In the genomic region with DNA sequence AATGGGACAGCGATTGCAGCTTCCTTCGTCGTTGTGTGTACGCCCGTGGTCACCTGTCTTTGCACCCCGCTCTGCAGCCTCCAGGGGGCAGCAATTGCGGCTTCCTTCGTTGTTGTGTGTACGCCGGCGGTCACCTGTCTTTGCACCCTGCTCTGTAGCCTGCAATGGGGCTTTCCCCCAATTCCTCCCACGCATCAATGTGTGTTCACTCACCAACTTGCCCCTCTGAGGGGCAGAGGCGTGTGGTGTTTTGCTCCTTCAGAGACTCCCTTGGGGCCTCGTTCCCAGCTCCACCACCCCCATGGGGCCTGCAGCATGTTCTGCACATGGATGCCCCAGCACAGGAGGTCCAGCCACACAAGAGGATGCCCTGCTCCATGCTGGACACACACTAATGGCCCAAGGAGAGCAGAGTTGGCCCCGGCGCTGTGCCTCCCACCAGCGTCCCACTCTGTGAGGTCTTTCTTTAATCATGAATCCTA, we compare ENCODE assay signal across 8 cellular contexts.
DNase-seq lines count a peak whose midpoint lies in the region; ATAC-seq and TF ChIP-seq lines count a peak whose summit lies in the region.
"Not testable (repeated sequence)": the region's sequence is repeated elsewhere in the genome, so short reads cannot be mapped to it uniquely, and the experiment has no call there.

No MANE protein-coding gene starts in this region.

- H3K56ac ChIP-seq in H9 (ENCODE audit: insufficient read length, low read depth, low read length) = not testable (repeated sequence)

- not testable (repeated sequence) for H3K18ac ChIP-seq in H9 (ENCODE audit: insufficient read length, low read depth, low read length)

- H2BK5ac ChIP-seq in H9 (ENCODE audit: insufficient read length, low read length) = not testable (repeated sequence)

- not testable (repeated sequence) for H3K4me2 ChIP-seq in H9 (ENCODE audit: insufficient read depth, insufficient read length, low read length)

- not testable (repeated sequence) for H3K27ac ChIP-seq in H9 (ENCODE audit: insufficient read length, low read depth, low read length)
- H3K27ac ChIP-seq in right atrium auricular region = peak overlapping the region; percentile 72 to 86

- H3K23me2 ChIP-seq in H9 (ENCODE audit: insufficient read length, low read depth, low read length, poor library complexity, severe bottlenecking) = not testable (repeated sequence)

- H2BK120ac ChIP-seq in H9 (ENCODE audit: low read depth, low read length, poor library complexity, severe bottlenecking) = not testable (repeated sequence)

- H2BK12ac ChIP-seq in H9 (ENCODE audit: insufficient read length, low read depth, low read length) = not testable (repeated sequence)

- H3K4ac ChIP-seq in H9 (ENCODE audit: low read depth, low read length) = not testable (repeated sequence)

- not testable (repeated sequence) for H4K5ac ChIP-seq in H9 (ENCODE audit: insufficient read length, low read depth, low read length)

- H3K4me3 ChIP-seq in right atrium auricular region = not testable (repeated sequence)

- not testable (repeated sequence) for H3K9me3 Mint-ChIP-seq in H9; chondrocyte (ENCODE audit: low read depth); neural crest cell; stimulated activated memory B cell treated with anti-CD40 and anti-IgM and Interleukin-4, amounts not matched to agents 10 μg/mL and 1 μg/mL and 100 μg/mL, for 72 hours

- H2AK5ac ChIP-seq in H9 (ENCODE audit: insufficient read length, low read length) = not testable (repeated sequence)

- H4K8ac ChIP-seq in H9 (replicated peaks; ENCODE audit: insufficient read length, low read depth, low read length) = not testable (repeated sequence)

- H3T11ph ChIP-seq in H9 (ENCODE audit: low read length) = not testable (repeated sequence)

- not testable (repeated sequence) for H3K4me1 Mint-ChIP-seq in H9; chondrocyte (ENCODE audit: low read depth); neural crest cell
- peaks cover 11% of the 10 kb centered on the region for H3K4me1 Mint-ChIP-seq in stimulated activated memory B cell treated with anti-CD40 and anti-IgM and Interleukin-4, amounts not matched to agents 10 μg/mL and 1 μg/mL and 100 μg/mL, for 72 hours

- not testable (repeated sequence) for H3K4me1 ChIP-seq in H9 (ENCODE audit: insufficient read depth, low read length)
- peaks cover 0 to 66% of the 10 kb centered on the region in 2 donors for H3K4me1 ChIP-seq in right atrium auricular region

- not testable (repeated sequence) for H3K23ac ChIP-seq in H9 (ENCODE audit: insufficient read length, low read depth, low read length)

- H3K79me2 ChIP-seq in H9 (ENCODE audit: insufficient read depth, low read length) = not testable (repeated sequence)

- H3K36me3 Mint-ChIP-seq in H9 (ENCODE audit: insufficient read depth in 1 of 3, low read depth in 3 of 3); chondrocyte (ENCODE audit: low read depth); neural crest cell (ENCODE audit: low read depth); stimulated activated memory B cell treated with anti-CD40 and anti-IgM and Interleukin-4, amounts not matched to agents 10 μg/mL and 1 μg/mL and 100 μg/mL, for 72 hours: not testable (repeated sequence)

- not testable (repeated sequence) for H3K27ac Mint-ChIP-seq in H9; chondrocyte (ENCODE audit: unreplicated experiment); neural crest cell (ENCODE audit: unreplicated experiment); stimulated activated memory B cell treated with anti-CD40 and anti-IgM and Interleukin-4, amounts not matched to agents 10 μg/mL and 1 μg/mL and 100 μg/mL, for 72 hours

- DNase-seq in DMS 273 (lab: John Stamatoyannopoulos, UW; ENCODE audit: unreplicated experiment) (peak; percentile 19), H9 (peak; percentile 54), NCI-H510A (lab: John Stamatoyannopoulos, UW) (peak; percentile 9), chondrocyte (ENCODE audit: low spot score) (peak; percentile 58)
- peak; percentile 18 for DNase-seq in activated CD4-positive, alpha-beta T cell treated with anti-CD3 and anti-CD28 coated beads for 48 hours
- DNase-seq in right atrium auricular region (ENCODE audit: low spot score); neural crest cell (ENCODE audit: low read depth, low spot score): not testable (repeated sequence)

- not testable (repeated sequence) for H3K79me1 ChIP-seq in H9 (ENCODE audit: insufficient read depth, low read depth, low read length, poor library complexity, severe bottlenecking)

- not testable (repeated sequence) for H4K91ac ChIP-seq in H9 (ENCODE audit: insufficient read length, low read depth, low read length)

- H4K20me1 ChIP-seq in H9 (ENCODE audit: control insufficient read depth, insufficient read depth, insufficient read length) = not testable (repeated sequence)

- H3K4me3 Mint-ChIP-seq in H9; chondrocyte (ENCODE audit: unreplicated experiment); neural crest cell; stimulated activated memory B cell treated with anti-CD40 and anti-IgM and Interleukin-4, amounts not matched to agents 10 μg/mL and 1 μg/mL and 100 μg/mL, for 72 hours: not testable (repeated sequence)

- not testable (repeated sequence) for H3K9me3 ChIP-seq in H9 (ENCODE audit: control insufficient read depth, low read depth, low read length); right atrium auricular region

- not testable (repeated sequence) for H3K27me3 Mint-ChIP-seq in H9 (ENCODE audit: low read depth); chondrocyte (ENCODE audit: low read depth); neural crest cell (ENCODE audit: low read depth); stimulated activated memory B cell treated with anti-CD40 and anti-IgM and Interleukin-4, amounts not matched to agents 10 μg/mL and 1 μg/mL and 100 μg/mL, for 72 hours

- H3K27me3 ChIP-seq in H9 (ENCODE audit: insufficient read depth, low read length); right atrium auricular region: not testable (repeated sequence)

- H2BK20ac ChIP-seq in H9 (ENCODE audit: low read depth, low read length, poor library complexity, severe bottlenecking) = not testable (repeated sequence)

- H2BK15ac ChIP-seq in H9 (ENCODE audit: low read depth, low read length) = not testable (repeated sequence)

- not testable (repeated sequence) for H3K9ac ChIP-seq in H9 (ENCODE audit: extremely low read depth, insufficient read length, low read length)

- peak; percentile 54 for TF ChIP-seq CTCF in H9 (conservative IDR thresholded peaks at IDR 0.05)
- peak; percentile 31 for TF ChIP-seq CTCF in chondrocyte (IDR thresholded peaks at IDR 0.05)
- not testable (repeated sequence) for TF ChIP-seq CTCF in right atrium auricular region (IDR thresholded peaks at IDR 0.05)
- TF ChIP-seq CTCF in neural crest cell (conservative IDR thresholded peaks at IDR 0.05) = peak; percentile 24

- not testable (repeated sequence) for H3K14ac ChIP-seq in H9 (ENCODE audit: insufficient read depth, low read length)

- no CpG with 5 or more reads among the region's 17 CpGs for WGBS in H9 (ENCODE audit: extremely low coverage, insufficient read length, low lambda C conversion rate)

- not testable (repeated sequence) for H3K36me3 ChIP-seq in right atrium auricular region

- H2AFZ ChIP-seq in H9 (ENCODE audit: low read length) = not testable (repeated sequence)

- ATAC-seq in stimulated activated memory B cell treated with anti-CD40 and anti-IgM and Interleukin-4, amounts not matched to agents 10 μg/mL and 1 μg/mL and 100 μg/mL, for 72 hours = peak; percentile 54
